ENCODE assay signal across 9 cellular contexts in the genomic region with DNA sequence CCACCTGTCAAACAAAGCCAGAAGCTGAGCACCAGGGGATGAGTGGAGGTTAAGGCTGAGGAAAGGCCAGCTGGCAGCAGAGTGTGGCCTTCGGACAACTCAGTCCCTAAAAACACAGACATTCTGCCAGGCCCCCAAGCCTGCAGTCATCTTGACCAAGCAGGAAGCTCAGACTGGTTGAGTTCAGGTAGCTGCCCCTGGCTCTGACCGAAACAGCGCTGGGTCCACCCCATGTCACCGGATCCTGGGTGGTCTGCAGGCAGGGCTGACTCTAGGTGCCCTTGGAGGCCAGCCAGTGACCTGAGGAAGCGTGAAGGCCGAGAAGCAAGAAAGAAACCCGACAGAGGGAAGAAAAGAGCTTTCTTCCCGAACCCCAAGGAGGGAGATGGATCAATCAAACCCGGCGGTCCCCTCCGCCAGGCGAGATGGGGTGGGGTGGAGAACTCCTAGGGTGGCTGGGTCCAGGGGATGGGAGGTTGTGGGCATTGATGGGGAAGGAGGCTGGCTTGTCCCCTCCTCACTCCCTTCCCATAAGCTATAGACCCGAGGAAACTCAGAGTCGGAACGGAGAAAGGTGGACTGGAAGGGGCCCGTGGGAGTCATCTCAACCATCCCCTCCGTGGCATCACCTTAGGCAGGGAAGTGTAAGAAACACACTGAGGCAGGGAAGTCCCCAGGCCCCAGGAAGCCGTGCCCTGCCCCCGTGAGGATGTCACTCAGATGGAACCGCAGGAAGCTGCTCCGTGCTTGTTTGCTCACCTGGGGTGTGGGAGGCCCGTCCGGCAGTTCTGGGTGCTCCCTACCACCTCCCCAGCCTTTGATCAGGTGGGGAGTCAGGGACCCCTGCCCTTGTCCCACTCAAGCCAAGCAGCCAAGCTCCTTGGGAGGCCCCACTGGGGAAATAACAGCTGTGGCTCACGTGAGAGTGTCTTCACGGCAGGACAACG. TPM values are rescaled to one million over a fixed set of nuclear protein-coding genes. Genes with fewer than 3 reads are reported as not detected.
A peak's percentile ranks its signal among the peaks of the same experiment; 100 is the strongest.
DNase-seq lines count a peak whose midpoint lies in the region; ATAC-seq, FAIRE-seq and TF ChIP-seq lines count a peak whose summit lies in the region.
"Had no signal": no experiment of that assay in that cellular context is flagged by ENCODE, and none has a peak within 500 bp of the region (broad histone marks: within the 10 kb centered on the region; RNA-seq: fewer than 3 reads in every experiment).

No MANE protein-coding gene starts in this region.

- TF ChIP-seq POLR2A in endothelial cell of umbilical vein (IDR thresholded peaks at IDR 0.05; ENCODE audit: low read depth, low read length) (no peak), transverse colon (IDR thresholded peaks at IDR 0.05) (no peak), erythroblast (IDR thresholded peaks at IDR 0.05; ENCODE audit: low read length) (no peak)

- H3K27me3 Mint-ChIP-seq in CD4-positive, CD25-positive, alpha-beta regulatory T cell, result no peaks in the 10 kb centered on the region
- H3K27me3 Mint-ChIP-seq in H9 (ENCODE audit: low read depth), result peaks cover 16% of the 10 kb centered on the region

- H3K27me3 ChIP-seq in CD4-positive, CD25-positive, alpha-beta regulatory T cell (ENCODE audit: control insufficient read depth, insufficient read depth, low read length), result no peaks in the 10 kb centered on the region
- H3K27me3 ChIP-seq in H9 (ENCODE audit: insufficient read depth, low read length) (no peaks in the 10 kb centered on the region), endothelial cell of umbilical vein (ENCODE audit: control insufficient read depth in 2 of 2, insufficient read depth in 2 of 2, low read length in 2 of 2) (peaks cover 0 to 6% of the 10 kb centered on the region in 2 experiments), transverse colon (no peaks in the 10 kb centered on the region)
- H3K27me3 ChIP-seq: heart left ventricle had no signal

- H2BK5ac ChIP-seq in H9 (ENCODE audit: insufficient read length, low read length), result no peak overlapping the region

- intact Hi-C loops in endothelial cell of umbilical vein (cut with micrococcal nuclease) (no loop called here), transverse colon (cut with DNase I; ENCODE audit: low total_unique reads) (no loop called here)

- H2AFZ ChIP-seq in H9 (ENCODE audit: low read length) (no peak overlapping the region), endothelial cell of umbilical vein (ENCODE audit: low read depth, low read length) (no peak overlapping the region)

- no peak overlapping the region for H3T11ph ChIP-seq in H9 (ENCODE audit: low read length)

- H3K9me1 ChIP-seq in endothelial cell of umbilical vein (replicated peaks; ENCODE audit: control insufficient read depth, extremely low read depth, insufficient read depth, low read length), result no peaks in the 10 kb centered on the region

- no TSS peak for BruUV-seq in endothelial cell of umbilical vein (replicated peaks; lab: Mats Ljungman, UMichigan)

- TF ChIP-seq CTCF in H9 (conservative IDR thresholded peaks at IDR 0.05) (no peak), endothelial cell of umbilical vein (IDR thresholded peaks at IDR 0.05; ENCODE audit: extremely low read depth in 1 of 2, insufficient read depth in 1 of 2, low read depth in 1 of 2, low read length in 2 of 2) (no peak), transverse colon (IDR thresholded peaks at IDR 0.05) (no peak)

- H2BK15ac ChIP-seq in H9 (ENCODE audit: low read depth, low read length), result no peak overlapping the region

- peaks cover 23% of the 10 kb centered on the region for H3K36me3 ChIP-seq in CD4-positive, CD25-positive, alpha-beta regulatory T cell (ENCODE audit: control insufficient read depth, insufficient read depth, low read length)
- H3K36me3 ChIP-seq in endothelial cell of umbilical vein (ENCODE audit: control insufficient read depth in 2 of 2, extremely low read depth in 1 of 2, insufficient read depth in 2 of 2, low read length in 2 of 2) (peaks cover 2 to 5% of the 10 kb centered on the region in 2 experiments), transverse colon (no peaks in the 10 kb centered on the region)

- H4K20me1 ChIP-seq in H9 (ENCODE audit: control insufficient read depth, insufficient read depth, insufficient read length), result no peaks in the 10 kb centered on the region
- H4K20me1 ChIP-seq in endothelial cell of umbilical vein (replicated peaks; ENCODE audit: control insufficient read depth, extremely low read depth, insufficient read depth, low read length), result no peaks in the 10 kb centered on the region

- in situ Hi-C loops in transverse colon (cut with MboI; ENCODE audit: low pct_ligation_motif_present in 1 of 4, low pct_unique_long_range_greater_than_20kb in 1 of 4, low sequenced_read_pairs in 3 of 4), result no loop called here

- H3K4me1 Mint-ChIP-seq in CD4-positive, CD25-positive, alpha-beta regulatory T cell, result peaks cover 28 to 83% (median 54%) of the 10 kb centered on the region in 4 donors
- peaks cover 28 to 43% of the 10 kb centered on the region in 2 experiments for H3K4me1 Mint-ChIP-seq in H9

- TF ChIP-seq EP300 in transverse colon (IDR thresholded peaks at IDR 0.05; ENCODE audit: low read depth), result no peak

- H3K9me3 ChIP-seq in CD4-positive, CD25-positive, alpha-beta regulatory T cell (ENCODE audit: control insufficient read depth in 2 of 2, low read length in 2 of 2), result no peaks in the 10 kb centered on the region
- H3K9me3 ChIP-seq in H9 (ENCODE audit: control insufficient read depth, low read depth, low read length), result no peaks in the 10 kb centered on the region
- no peaks in the 10 kb centered on the region for H3K9me3 ChIP-seq in endothelial cell of umbilical vein (replicated peaks; ENCODE audit: control insufficient read depth, insufficient read depth, low read length)
- H3K9me3 ChIP-seq in transverse colon, result no peaks in the 10 kb centered on the region
- H3K9me3 ChIP-seq: heart left ventricle had no signal

- no peak overlapping the region for H4K91ac ChIP-seq in H9 (ENCODE audit: insufficient read length, low read depth, low read length)

- WGBS in H9 (ENCODE audit: extremely low coverage, insufficient read length, low lambda C conversion rate), result no CpG with 5 or more reads among the region's 26 CpGs
- 55% methylated on average over 26 of the region's 26 CpGs; no CpG with 5 or more reads in 1 of the 2 donors for WGBS in transverse colon (ENCODE audit: low coverage in 1 of 2), 2 donors

- H3K9ac ChIP-seq in H9 (ENCODE audit: extremely low read depth, insufficient read length, low read length) (no peak overlapping the region), endothelial cell of umbilical vein (replicated peaks; ENCODE audit: extremely low read depth, insufficient read depth, low read length) (no peak overlapping the region)

- peak overlapping the region; percentile 71 to 92 (median 80) for H3K4me3 Mint-ChIP-seq in CD4-positive, CD25-positive, alpha-beta regulatory T cell
- H3K4me3 Mint-ChIP-seq in H9, result no peak overlapping the region; a peak in 2 of 5 replicates

- POLR2A ChIA-PET in endothelial cell of umbilical vein (lab: Charles Lee), result no interaction called here

- no peaks in the 10 kb centered on the region for H3K23me2 ChIP-seq in H9 (ENCODE audit: insufficient read length, low read depth, low read length, poor library complexity, severe bottlenecking)

- peak; percentile 52 to 84 (median 76) for DNase-seq in CD4-positive, CD25-positive, alpha-beta regulatory T cell
- no peak for DNase-seq in H9
- no peak for DNase-seq in endothelial cell of umbilical vein (ENCODE audit: low read depth, low spot score)
- peak; percentile 59 for DNase-seq in transverse colon
- no peak for DNase-seq in HPDE6-E6E7 (ENCODE audit: extremely low spot score)
- DNase-seq in erythroblast (lab: John Stamatoyannopoulos, UW), result no peak
- no peak for DNase-seq in retina

- H2AK5ac ChIP-seq in H9 (ENCODE audit: insufficient read length, low read length), result no peak overlapping the region

- H3K9me3 Mint-ChIP-seq in CD4-positive, CD25-positive, alpha-beta regulatory T cell, result peaks cover 0 to 1% (median 0%) of the 10 kb centered on the region in 7 donors
- no peaks in the 10 kb centered on the region for H3K9me3 Mint-ChIP-seq in H9

- H2BK12ac ChIP-seq in H9 (ENCODE audit: insufficient read length, low read depth, low read length), result no peak overlapping the region

- H3K23ac ChIP-seq in H9 (ENCODE audit: insufficient read length, low read depth, low read length), result no peak overlapping the region

- H3K4ac ChIP-seq in H9 (ENCODE audit: low read depth, low read length), result no peak overlapping the region

- no peak overlapping the region for H4K8ac ChIP-seq in H9 (replicated peaks; ENCODE audit: insufficient read length, low read depth, low read length)

- H3K79me2 ChIP-seq in H9 (ENCODE audit: insufficient read depth, low read length) (no peaks in the 10 kb centered on the region), endothelial cell of umbilical vein (ENCODE audit: control insufficient read depth, insufficient read depth, low read length) (no peaks in the 10 kb centered on the region)

- peak overlapping the region; percentile 91 for H3K27ac ChIP-seq in CD4-positive, CD25-positive, alpha-beta regulatory T cell (ENCODE audit: insufficient read depth, low read length, poor library complexity, severe bottlenecking)
- H3K27ac ChIP-seq in H9 (ENCODE audit: insufficient read length, low read depth, low read length), result no peak overlapping the region
- H3K27ac ChIP-seq in endothelial cell of umbilical vein (ENCODE audit: insufficient read depth, low read depth, low read length), result no peak overlapping the region
- H3K27ac ChIP-seq in transverse colon, result peak overlapping the region in 2 of 4 donors; percentile 14 to 25

- no peaks in the 10 kb centered on the region for H3K79me1 ChIP-seq in H9 (ENCODE audit: insufficient read depth, low read depth, low read length, poor library complexity, severe bottlenecking)

- H3K4me2 ChIP-seq in H9 (ENCODE audit: insufficient read depth, insufficient read length, low read length) (peak overlapping the region; percentile 5), endothelial cell of umbilical vein (ENCODE audit: insufficient read depth, low read length) (no peak overlapping the region)

- peak overlapping the region; percentile 57 for H3K4me3 ChIP-seq in CD4-positive, CD25-positive, alpha-beta regulatory T cell (ENCODE audit: low read depth, low read length)
- H3K4me3 ChIP-seq in endothelial cell of umbilical vein (replicated peaks in 1 of 3; ENCODE audit: insufficient read depth in 1 of 3, low read depth in 1 of 3, low read length in 3 of 3) (no peak overlapping the region), transverse colon (no peak overlapping the region)
- H3K4me3 ChIP-seq: heart left ventricle had no signal

- no peak overlapping the region for H3K56ac ChIP-seq in H9 (ENCODE audit: insufficient read length, low read depth, low read length)

- H3K36me3 Mint-ChIP-seq in CD4-positive, CD25-positive, alpha-beta regulatory T cell, result peaks cover 17% of the 10 kb centered on the region
- H3K36me3 Mint-ChIP-seq in H9 (ENCODE audit: insufficient read depth in 1 of 3, low read depth in 3 of 3), result peaks cover 10 to 28% (median 25%) of the 10 kb centered on the region in 3 experiments; a peak in 6 of 7 replicates

- H4K5ac ChIP-seq in H9 (ENCODE audit: insufficient read length, low read depth, low read length), result no peak overlapping the region

- dilution Hi-C loops in endothelial cell of umbilical vein (cut with MboI; ENCODE audit: extremely low pct_ligation_motif_present, low sequenced_read_pairs), result no loop called here

- H3K14ac ChIP-seq in H9 (ENCODE audit: insufficient read depth, low read length), result peak overlapping the region; percentile 39; the same call in 1 of the 2 replicates

- no peak for FAIRE-seq in endothelial cell of umbilical vein (lab: Jason Lieb, UNC)

- ATAC-seq in CD4-positive, CD25-positive, alpha-beta regulatory T cell (ENCODE audit: low read depth in 2 of 2), result peak; percentile 75
- ATAC-seq in activated CD4-positive, CD25-positive, alpha-beta regulatory T cell treated with anti-CD3 and anti-CD28 coated beads, Interleukin-2, amount 50 U/mL, for 24 hours, result peak; percentile 83 to 86
- ATAC-seq: heart left ventricle had no signal

- CTCF ChIA-PET in endothelial cell of umbilical vein (lab: Charles Lee), result interaction anchor here (0.8 to 2.1 kb wide), 12 partner anchors 10 to 205 kb away, joined by 3 to 9 read pairs (median 4); partner anchors contain the start of genes BCL9L, CXCR5 and UPK2

- no peak overlapping the region for H2BK120ac ChIP-seq in H9 (ENCODE audit: low read depth, low read length, poor library complexity, severe bottlenecking)

- peak overlapping the region; percentile 96 to 99 (median 98) for H3K27ac Mint-ChIP-seq in CD4-positive, CD25-positive, alpha-beta regulatory T cell
- H3K27ac Mint-ChIP-seq in H9, result peak overlapping the region in 2 of 3 experiments; percentile 53 to 68; a peak in 4 of 7 replicates

- no peak overlapping the region for H2BK20ac ChIP-seq in H9 (ENCODE audit: low read depth, low read length, poor library complexity, severe bottlenecking)

- H3K18ac ChIP-seq in H9 (ENCODE audit: insufficient read length, low read depth, low read length), result no peak overlapping the region

- peaks cover 68% of the 10 kb centered on the region for H3K4me1 ChIP-seq in CD4-positive, CD25-positive, alpha-beta regulatory T cell (ENCODE audit: control insufficient read depth, insufficient read depth, low read length, poor library complexity, severe bottlenecking)
- peaks cover 6% of the 10 kb centered on the region; the same call in 1 of the 2 replicates for H3K4me1 ChIP-seq in H9 (ENCODE audit: insufficient read depth, low read length)
- H3K4me1 ChIP-seq in endothelial cell of umbilical vein (ENCODE audit: control insufficient read depth, extremely low read depth, insufficient read depth, low read length), result no peaks in the 10 kb centered on the region
- peaks cover 0 to 23% (median 3%) of the 10 kb centered on the region in 4 donors for H3K4me1 ChIP-seq in transverse colon

RNA-seq across cellular contexts. Expression of gene CXCR5, which starts 11.7 kb away (rescaled TPM):
- 4.8 TPM for total RNA-seq in CD4-positive, CD25-positive, alpha-beta regulatory T cell
- polyA plus RNA-seq in CD4-positive, CD25-positive, alpha-beta regulatory T cell, result 10 to 100 TPM in 1 of 4 donors, 1 to 10 TPM in 3; 3.3 to 10.7 (median 6.0) TPM
- 0.07 and 0.11 TPM in 2 replicates for total RNA-seq in H9 (2021)
- not detected in 2 replicates for total RNA-seq in endothelial cell of umbilical vein
- not detected in 2 replicates for polyA plus RNA-seq in endothelial cell of umbilical vein
- polyA plus RNA-seq in endothelial cell of umbilical vein (2011; cell fraction: cytosol; rRNA removed), result not detected in 2 replicates
- polyA plus RNA-seq in endothelial cell of umbilical vein (2011; cell fraction: nucleus; rRNA removed), result not detected in 2 replicates
- not detected in 2 replicates for polyA plus RNA-seq in endothelial cell of umbilical vein (2012)
- not detected in 2 replicates for polyA minus RNA-seq in endothelial cell of umbilical vein
- polyA minus RNA-seq in endothelial cell of umbilical vein (2011; cell fraction: cytosol; rRNA and poly(A)+ RNA removed), result not detected
- polyA minus RNA-seq in endothelial cell of umbilical vein (2011; cell fraction: nucleus; rRNA and poly(A)+ RNA removed), result not detected in 2 replicates
- 1 to 10 TPM in 2 of 4 donors, not detected in 2; 2.5 to 4.1 TPM for total RNA-seq in transverse colon

RNA-seq across cellular contexts. Expression of gene BCL9L, which starts 30.4 kb away (rescaled TPM):
- 229 TPM for total RNA-seq in CD4-positive, CD25-positive, alpha-beta regulatory T cell
- polyA plus RNA-seq in CD4-positive, CD25-positive, alpha-beta regulatory T cell, result 1 to 10 TPM; 2.1 to 4.1 (median 3.1) TPM
- total RNA-seq in H9 (2021) (74.9 and 78.4 TPM in 2 replicates), endothelial cell of umbilical vein (44.7 and 48.8 TPM in 2 replicates), transverse colon (10 to 100 TPM; 15.9 to 23.9 (median 18.5) TPM)
- 7.3 and 10.2 TPM in 2 replicates for polyA plus RNA-seq in endothelial cell of umbilical vein
- polyA plus RNA-seq in endothelial cell of umbilical vein (2011; cell fraction: cytosol; rRNA removed), result 6.5 and 8.0 TPM in 2 replicates
- polyA plus RNA-seq in endothelial cell of umbilical vein (2011; cell fraction: nucleus; rRNA removed), result 10.3 and 10.7 TPM in 2 replicates
- polyA plus RNA-seq in endothelial cell of umbilical vein (2012), result 34.2 and 37.1 TPM in 2 replicates
- polyA minus RNA-seq in endothelial cell of umbilical vein, result 6.4 and 6.9 TPM in 2 replicates
- polyA minus RNA-seq in endothelial cell of umbilical vein (2011; cell fraction: cytosol; rRNA and poly(A)+ RNA removed), result 24.1 TPM
- polyA minus RNA-seq in endothelial cell of umbilical vein (2011; cell fraction: nucleus; rRNA and poly(A)+ RNA removed), result 6.1 and 20.0 TPM in 2 replicates

Comparison
In these comparisons a context has a peak if more than half of its experiments do, and no peak if none do; other contexts are left out.
1. DNase-seq: peak in CD4-positive, CD25-positive, alpha-beta regulatory T cell (3 of 3) and transverse colon (single experiment); none in H9 (single experiment), endothelial cell of umbilical vein (single experiment), HPDE6-E6E7 (single experiment), erythroblast (0 of 2) and retina (single experiment).
2. H3K4me3 Mint-ChIP-seq: peak in CD4-positive, CD25-positive, alpha-beta regulatory T cell (4 of 4); none in H9 (0 of 2).